In the genomic region with DNA sequence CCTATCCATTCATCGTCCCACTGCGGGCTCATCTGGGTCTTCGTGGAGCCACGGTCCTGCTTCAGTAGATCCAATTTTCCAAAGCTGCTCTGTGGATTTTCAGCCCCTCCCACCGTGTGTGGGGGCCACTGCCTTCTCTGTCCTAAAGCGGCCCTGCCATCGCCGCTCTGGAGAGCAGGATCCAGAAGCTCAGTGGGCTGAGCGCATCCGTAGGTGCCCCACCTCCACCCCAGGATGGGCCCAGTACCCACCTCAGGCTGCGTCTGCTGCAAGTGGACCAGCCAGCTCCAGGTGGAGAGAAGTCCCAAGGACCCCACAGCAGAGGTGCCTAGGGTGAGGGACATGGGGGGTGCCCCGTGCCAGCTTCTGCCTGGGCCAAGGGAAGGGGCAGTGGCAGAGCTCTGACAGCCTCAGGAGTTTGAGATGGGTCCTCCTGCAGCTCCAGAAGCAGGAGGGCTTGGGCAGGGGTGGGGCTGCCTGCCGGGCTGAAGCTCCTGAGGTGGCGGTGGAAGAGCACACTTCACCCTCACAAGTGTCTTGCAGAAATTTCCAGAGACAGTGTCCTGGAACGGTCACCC, we compare ENCODE assay signal across 22 cellular contexts.
A peak's percentile ranks its signal among the peaks of the same experiment; 100 is the strongest.
DNase-seq lines count a peak whose midpoint lies in the region; ATAC-seq, FAIRE-seq and TF ChIP-seq lines count a peak whose summit lies in the region.
"Had no signal": no experiment of that assay in that cellular context is flagged by ENCODE, and none has a peak within 500 bp of the region (broad histone marks: within the 10 kb centered on the region; RNA-seq: fewer than 3 reads in every experiment).

No MANE protein-coding gene starts in this region.

- H3K4me3 Mint-ChIP-seq in Caco-2 (ENCODE audit: unreplicated experiment): no peak overlapping the region
- H3K4me3 Mint-ChIP-seq: CD4-positive, CD25-positive, alpha-beta regulatory T cell; GM23338 had no signal

- peaks cover 7% of the 10 kb centered on the region for H3K27me3 ChIP-seq in RWPE2 (ENCODE audit: insufficient read depth, poor library complexity, severe bottlenecking)
- peaks cover 34% of the 10 kb centered on the region for H3K27me3 ChIP-seq in suprapubic skin
- H3K27me3 ChIP-seq in Caco-2 (replicated peaks; ENCODE audit: control insufficient read depth, insufficient read depth, low read length): no peaks in the 10 kb centered on the region
- H3K27me3 ChIP-seq: BE2C had no signal

- no peak for ATAC-seq in RWPE2 (ENCODE audit: low read depth)
- no peak for ATAC-seq in HG03354 (IDR thresholded peaks at IDR 0.05; ENCODE audit: poor library complexity, severe bottlenecking, unreplicated experiment)

- H3K4me1 ChIP-seq in RWPE2 (ENCODE audit: insufficient read depth, poor library complexity, severe bottlenecking) (no peaks in the 10 kb centered on the region), kidney (ENCODE audit: control insufficient read depth in 1 of 2, insufficient read depth in 1 of 2, low read depth in 1 of 2, low read length in 2 of 2) (peaks cover 0 to 4% of the 10 kb centered on the region in 2 donors), suprapubic skin (peaks cover 7% of the 10 kb centered on the region), Caco-2 (no peaks in the 10 kb centered on the region)
- H3K4me1 ChIP-seq: A549 had no signal

- WGBS in suprapubic skin: 93% methylated on average over 10 of the region's 15 CpGs

- H3K9me3 Mint-ChIP-seq in Caco-2 (ENCODE audit: unreplicated experiment): no peaks in the 10 kb centered on the region
- H3K9me3 Mint-ChIP-seq: CD4-positive, CD25-positive, alpha-beta regulatory T cell; GM23338 had no signal

- H3K27me3 Mint-ChIP-seq in Caco-2 (ENCODE audit: insufficient read depth, unreplicated experiment): peaks cover 18% of the 10 kb centered on the region
- H3K27me3 Mint-ChIP-seq: CD4-positive, CD25-positive, alpha-beta regulatory T cell had no signal

- POLR2A ChIA-PET in Caco-2 (lab: Charles Lee): no interaction called here

- TF ChIP-seq POLR2A in suprapubic skin (IDR thresholded peaks at IDR 0.05): no peak

- CTCF ChIA-PET in Caco-2 (lab: Charles Lee): no interaction called here

- H3K27ac Mint-ChIP-seq in Caco-2 (ENCODE audit: unreplicated experiment): no peak overlapping the region
- H3K27ac Mint-ChIP-seq: CD4-positive, CD25-positive, alpha-beta regulatory T cell; GM23338 had no signal

- TF ChIP-seq EP300 in suprapubic skin (IDR thresholded peaks at IDR 0.05): no peak

- no peak overlapping the region for H3K4me3 ChIP-seq in RWPE2 (ENCODE audit: severe bottlenecking)
- H3K4me3 ChIP-seq in kidney (ENCODE audit: low read length in 2 of 2): no peak overlapping the region
- H3K4me3 ChIP-seq in suprapubic skin: no peak overlapping the region
- H3K4me3 ChIP-seq in Caco-2 (ENCODE audit: low read depth, low read length): no peak overlapping the region
- H3K4me3 ChIP-seq: A549, GM23338 had no signal

- no TSS peak for BruUV-seq in Caco-2 (replicated peaks; lab: Mats Ljungman, UMichigan)

- H3K4me1 Mint-ChIP-seq in Caco-2 (ENCODE audit: low read depth, unreplicated experiment): no peaks in the 10 kb centered on the region
- H3K4me1 Mint-ChIP-seq: CD4-positive, CD25-positive, alpha-beta regulatory T cell had no signal

- TF ChIP-seq CTCF in RWPE2 (IDR thresholded peaks at IDR 0.05; ENCODE audit: poor library complexity, severe bottlenecking) (no peak), kidney (IDR thresholded peaks at IDR 0.05; ENCODE audit: borderline replicate concordance, extremely low read depth, insufficient read depth) (no peak), suprapubic skin (IDR thresholded peaks at IDR 0.05) (no peak), Caco-2 (IDR thresholded peaks at IDR 0.05; ENCODE audit: insufficient read depth in 1 of 2, low read depth in 1 of 2, low read length in 1 of 2, severe bottlenecking in 1 of 2, unreplicated experiment in 1 of 2) (no peak)

- no peaks in the 10 kb centered on the region for H3K9me3 ChIP-seq in RWPE2 (ENCODE audit: severe bottlenecking)
- H3K9me3 ChIP-seq in kidney (ENCODE audit: control insufficient read depth in 1 of 2, low read length in 2 of 2): no peaks in the 10 kb centered on the region
- H3K9me3 ChIP-seq in suprapubic skin: no peaks in the 10 kb centered on the region
- H3K9me3 ChIP-seq in Caco-2: no peaks in the 10 kb centered on the region
- H3K9me3 ChIP-seq: A549, BE2C had no signal

- H3K36me3 ChIP-seq in RWPE2 (ENCODE audit: low read depth): no peaks in the 10 kb centered on the region
- no peaks in the 10 kb centered on the region for H3K36me3 ChIP-seq in kidney (ENCODE audit: control insufficient read depth in 1 of 2, insufficient read depth in 2 of 2, low read length in 2 of 2)
- no peaks in the 10 kb centered on the region for H3K36me3 ChIP-seq in suprapubic skin
- H3K36me3 ChIP-seq in Caco-2 (ENCODE audit: control insufficient read depth, insufficient read depth, low read length): no peaks in the 10 kb centered on the region
- H3K36me3 ChIP-seq: BE2C had no signal

- no peak overlapping the region for H3K9ac ChIP-seq in kidney (ENCODE audit: low read length in 2 of 2)

- H3K27ac ChIP-seq in RWPE2 (ENCODE audit: poor library complexity, severe bottlenecking) (no peak overlapping the region), kidney (ENCODE audit: low read depth in 2 of 2, low read length in 2 of 2) (no peak overlapping the region), suprapubic skin (no peak overlapping the region)
- H3K27ac ChIP-seq: A549, RWPE1 had no signal

- intact Hi-C loops in kidney (cut with DNase I): no loop called here
- intact Hi-C loops in Caco-2 (cut with micrococcal nuclease; ENCODE audit: unreplicated experiment): no loop called here

- H3K36me3 Mint-ChIP-seq in Caco-2 (ENCODE audit: insufficient read depth, unreplicated experiment): no peaks in the 10 kb centered on the region
- H3K36me3 Mint-ChIP-seq: CD4-positive, CD25-positive, alpha-beta regulatory T cell had no signal

- DNase-seq in activated CD8-positive, alpha-beta memory T cell treated with anti-CD3 and anti-CD28 coated beads, Interleukin-2, amount 50 U/mL, for 4 hours: peak; percentile 11
- no peak for DNase-seq in activated CD8-positive, alpha-beta memory T cell treated with anti-CD3 and anti-CD28 coated beads, Interleukin-2, amount 50 U/mL, for 48 hours
- peak; percentile 58 for DNase-seq in RWPE2 (ENCODE audit: low spot score)
- peak; percentile 62 for DNase-seq in kidney
- peak; percentile 49 to 63 for DNase-seq in suprapubic skin (ENCODE audit: low spot score in 2 of 2)
- DNase-seq in Caco-2: no peak
- DNase-seq: CD4-positive, CD25-positive, alpha-beta regulatory T cell; DMS153; HCEC 1CT; MV-4-11; NCI-H1105 treated with DMSO at 0.1 percent for 48 hours; NCI-H2029 treated with DMSO at 0.1 percent for 48 hours; NCI-H345; NCI-H524; NCI-H774; NK-92 treated with Interleukin-12 subunit alpha and Interleukin-12 subunit beta, amount 100 ng/mL, for 24 hours had no signal

- FAIRE-seq in kidney (lab: Jason Lieb, UNC): no peak
- FAIRE-seq: A549, GM18507 had no signal

Comparison
In these comparisons a context has a peak if more than half of its experiments do, and no peak if none do; other contexts are left out.
1. DNase-seq: peak in activated CD8-positive, alpha-beta memory T cell treated with anti-CD3 and anti-CD28 coated beads, Interleukin-2, amount 50 U/mL, for 4 hours (single experiment), RWPE2 (single experiment), kidney (single experiment) and suprapubic skin (2 of 2); none in activated CD8-positive, alpha-beta memory T cell treated with anti-CD3 and anti-CD28 coated beads, Interleukin-2, amount 50 U/mL, for 48 hours (single experiment) and Caco-2 (0 of 2).